8 cellular contexts compared by ENCODE assay signal in genomic region chr3:9809239-9809614, GRCh38. TPM values are rescaled to one million over a fixed set of nuclear protein-coding genes. Genes with fewer than 3 reads are reported as not detected.
DNase-seq lines count a peak whose midpoint lies in the region; ATAC-seq and TF ChIP-seq lines count a peak whose summit lies in the region.

No MANE protein-coding gene starts in this region.

- peaks cover 32% of the 10 kb centered on the region for H3K4me1 ChIP-seq in CD4-positive, CD25-positive, alpha-beta regulatory T cell (ENCODE audit: control insufficient read depth, insufficient read depth, low read length, poor library complexity, severe bottlenecking)
- H3K4me1 ChIP-seq in thoracic aorta (ENCODE audit: control insufficient read depth in 1 of 2, low read depth in 2 of 2) = peaks cover 0 to 20% of the 10 kb centered on the region in 2 donors

- DNase-seq in CD4-positive, CD25-positive, alpha-beta regulatory T cell = no peak
- peak; percentile 22 for DNase-seq in activated naive CD8-positive, alpha-beta T cell treated with anti-CD3 and anti-CD28 coated beads, Interleukin-2, amount 50 U/mL, for 24 hours
- DNase-seq in thoracic aorta (ENCODE audit: low spot score) (no peak), omental fat pad (ENCODE audit: low spot score) (no peak)
- DNase-seq in stimulated activated CD4-positive, alpha-beta T cell treated with anti-CD3 and anti-CD28 coated beads, Interleukin-4, amount 100 ng/mL, for 4 hours = no peak

- no peaks in the 10 kb centered on the region for H3K9me3 ChIP-seq in CD4-positive, CD25-positive, alpha-beta regulatory T cell (ENCODE audit: control insufficient read depth in 2 of 2, low read length in 2 of 2)
- H3K9me3 ChIP-seq in thoracic aorta = no peaks in the 10 kb centered on the region

- peak overlapping the region; percentile 82 to 95 (median 94) for H3K4me3 Mint-ChIP-seq in CD4-positive, CD25-positive, alpha-beta regulatory T cell
- peak overlapping the region; percentile 71 for H3K4me3 Mint-ChIP-seq in activated naive CD8-positive, alpha-beta T cell treated with anti-CD3 and anti-CD28 coated beads, Interleukin-2, amount 50 U/mL, for 24 hours

- H3K27ac ChIP-seq in CD4-positive, CD25-positive, alpha-beta regulatory T cell (ENCODE audit: insufficient read depth, low read length, poor library complexity, severe bottlenecking) = peak overlapping the region; percentile 83
- H3K27ac ChIP-seq in layer of hippocampus (ENCODE audit: low read depth, low read length) (peak overlapping the region; percentile 93), thoracic aorta (peak overlapping the region; percentile 96 to 99)

- no peak for ATAC-seq in CD4-positive, CD25-positive, alpha-beta regulatory T cell (ENCODE audit: low read depth in 2 of 2)
- ATAC-seq in HG02610 (IDR thresholded peaks at IDR 0.05; ENCODE audit: unreplicated experiment) (peak; percentile 19), thoracic aorta (ENCODE audit: insufficient number of reproducible peaks, low FRiP score, low read depth) (no peak), omental fat pad (ENCODE audit: low FRiP score) (no peak), HG02642 (IDR thresholded peaks at IDR 0.05; ENCODE audit: poor library complexity, unreplicated experiment) (no peak)
- peak; percentile 60 for ATAC-seq in activated naive CD8-positive, alpha-beta T cell treated with anti-CD3 and anti-CD28 coated beads, Interleukin-2, amount 50 U/mL, for 24 hours

- H3K36me3 ChIP-seq in CD4-positive, CD25-positive, alpha-beta regulatory T cell (ENCODE audit: control insufficient read depth, insufficient read depth, low read length) = peaks cover 32% of the 10 kb centered on the region
- H3K36me3 ChIP-seq in thoracic aorta = peaks cover 17% of the 10 kb centered on the region

- H3K27ac Mint-ChIP-seq in CD4-positive, CD25-positive, alpha-beta regulatory T cell = peak overlapping the region; percentile 96 to 98 (median 98)
- H3K27ac Mint-ChIP-seq in activated naive CD8-positive, alpha-beta T cell treated with anti-CD3 and anti-CD28 coated beads, Interleukin-2, amount 50 U/mL, for 24 hours = peak overlapping the region; percentile 81

- peaks cover 28% of the 10 kb centered on the region for H3K36me3 Mint-ChIP-seq in CD4-positive, CD25-positive, alpha-beta regulatory T cell
- H3K36me3 Mint-ChIP-seq in activated naive CD8-positive, alpha-beta T cell treated with anti-CD3 and anti-CD28 coated beads, Interleukin-2, amount 50 U/mL, for 24 hours (ENCODE audit: low read depth) = peaks cover 46% of the 10 kb centered on the region

- TF ChIP-seq CTCF in thoracic aorta (IDR thresholded peaks at IDR 0.05) (no peak), omental fat pad (IDR thresholded peaks at IDR 0.05) (no peak)

- no peaks in the 10 kb centered on the region for H3K9me3 Mint-ChIP-seq in CD4-positive, CD25-positive, alpha-beta regulatory T cell
- H3K9me3 Mint-ChIP-seq in activated naive CD8-positive, alpha-beta T cell treated with anti-CD3 and anti-CD28 coated beads, Interleukin-2, amount 50 U/mL, for 24 hours = no peaks in the 10 kb centered on the region

- H3K4me1 Mint-ChIP-seq in CD4-positive, CD25-positive, alpha-beta regulatory T cell = peaks cover 19 to 47% (median 28%) of the 10 kb centered on the region in 4 donors
- peaks cover 35% of the 10 kb centered on the region for H3K4me1 Mint-ChIP-seq in activated naive CD8-positive, alpha-beta T cell treated with anti-CD3 and anti-CD28 coated beads, Interleukin-2, amount 50 U/mL, for 24 hours

- H3K27me3 ChIP-seq in CD4-positive, CD25-positive, alpha-beta regulatory T cell (ENCODE audit: control insufficient read depth, insufficient read depth, low read length) = no peaks in the 10 kb centered on the region
- H3K27me3 ChIP-seq in layer of hippocampus (ENCODE audit: control insufficient read depth, insufficient read depth, low read length) = no peaks in the 10 kb centered on the region
- H3K27me3 ChIP-seq in thoracic aorta (replicated peaks; ENCODE audit: insufficient read depth) = no peaks in the 10 kb centered on the region

- H3K4me3 ChIP-seq in CD4-positive, CD25-positive, alpha-beta regulatory T cell (ENCODE audit: low read depth, low read length) = peak overlapping the region; percentile 76
- H3K4me3 ChIP-seq in thoracic aorta = peak overlapping the region; percentile 92

- no peaks in the 10 kb centered on the region for H3K27me3 Mint-ChIP-seq in CD4-positive, CD25-positive, alpha-beta regulatory T cell
- H3K27me3 Mint-ChIP-seq in activated naive CD8-positive, alpha-beta T cell treated with anti-CD3 and anti-CD28 coated beads, Interleukin-2, amount 50 U/mL, for 24 hours = no peaks in the 10 kb centered on the region

RNA-seq across cellular contexts. Expression of gene TTLL3, which starts 0.8 kb away (rescaled TPM):
- total RNA-seq in CD4-positive, CD25-positive, alpha-beta regulatory T cell = 89.9 TPM
- polyA plus RNA-seq in CD4-positive, CD25-positive, alpha-beta regulatory T cell = 1 to 10 TPM; 2.3 to 3.8 (median 3.1) TPM
- 10 to 100 TPM; 77.0 to 91.9 TPM for total RNA-seq in thoracic aorta
- 10 to 100 TPM; 40.4 to 91.1 (median 54.7) TPM for total RNA-seq in omental fat pad

RNA-seq across cellular contexts. Expression of gene ARPC4, which starts 16.3 kb away (rescaled TPM):
- 203 TPM for total RNA-seq in CD4-positive, CD25-positive, alpha-beta regulatory T cell
- 100 to 1,000 TPM; 294 to 384 (median 336) TPM for polyA plus RNA-seq in CD4-positive, CD25-positive, alpha-beta regulatory T cell
- total RNA-seq in thoracic aorta = 100 to 1,000 TPM; 196 to 204 TPM
- total RNA-seq in omental fat pad = 100 to 1,000 TPM in 3 of 4 donors, 10 to 100 TPM in 1; 99.0 to 141 (median 122) TPM

RNA-seq across cellular contexts. Expression of gene TADA3, which starts 17.0 kb away (rescaled TPM):
- total RNA-seq in CD4-positive, CD25-positive, alpha-beta regulatory T cell = 44.7 TPM
- 10 to 100 TPM; 50.2 to 69.0 (median 60.5) TPM for polyA plus RNA-seq in CD4-positive, CD25-positive, alpha-beta regulatory T cell
- total RNA-seq in thoracic aorta = 10 to 100 TPM; 61.7 to 73.6 TPM
- total RNA-seq in omental fat pad = 10 to 100 TPM; 45.0 to 61.1 (median 52.2) TPM

RNA-seq across cellular contexts. Expression of gene RPUSD3, which starts 34.6 kb away (rescaled TPM):
- 21.1 TPM for total RNA-seq in CD4-positive, CD25-positive, alpha-beta regulatory T cell
- 10 to 100 TPM; 59.7 to 72.3 (median 66.8) TPM for polyA plus RNA-seq in CD4-positive, CD25-positive, alpha-beta regulatory T cell
- total RNA-seq in thoracic aorta = 10 to 100 TPM; 24.5 to 41.3 TPM
- 10 to 100 TPM; 18.4 to 44.9 (median 35.4) TPM for total RNA-seq in omental fat pad

RNA-seq across cellular contexts. Expression of gene CAMK1, which starts 39.5 kb away (rescaled TPM):
- 4.9 TPM for total RNA-seq in CD4-positive, CD25-positive, alpha-beta regulatory T cell
- polyA plus RNA-seq in CD4-positive, CD25-positive, alpha-beta regulatory T cell = 10 to 100 TPM in 1 of 4 donors, 1 to 10 TPM in 3; 4.5 to 13.7 (median 7.7) TPM
- total RNA-seq in thoracic aorta (10 to 100 TPM; 50.9 to 69.7 TPM), omental fat pad (100 to 1,000 TPM in 1 of 4 donors, 10 to 100 TPM in 3; 50.9 to 180 (median 77.6) TPM)

Comparison
In these comparisons a context has a peak if more than half of its experiments do, and no peak if none do; other contexts are left out.
1. ATAC-seq: peak in HG02610 (single experiment) and activated naive CD8-positive, alpha-beta T cell treated with anti-CD3 and anti-CD28 coated beads, Interleukin-2, amount 50 U/mL, for 24 hours (single experiment); none in CD4-positive, CD25-positive, alpha-beta regulatory T cell (0 of 2), thoracic aorta (single experiment), omental fat pad (single experiment) and HG02642 (single experiment).
2. Peak in every context shown above with its lines, with median percentiles within 50 percentile points of each other: H3K27ac ChIP-seq.